ENCODE assay signal across 1 cellular context in the genomic region with DNA sequence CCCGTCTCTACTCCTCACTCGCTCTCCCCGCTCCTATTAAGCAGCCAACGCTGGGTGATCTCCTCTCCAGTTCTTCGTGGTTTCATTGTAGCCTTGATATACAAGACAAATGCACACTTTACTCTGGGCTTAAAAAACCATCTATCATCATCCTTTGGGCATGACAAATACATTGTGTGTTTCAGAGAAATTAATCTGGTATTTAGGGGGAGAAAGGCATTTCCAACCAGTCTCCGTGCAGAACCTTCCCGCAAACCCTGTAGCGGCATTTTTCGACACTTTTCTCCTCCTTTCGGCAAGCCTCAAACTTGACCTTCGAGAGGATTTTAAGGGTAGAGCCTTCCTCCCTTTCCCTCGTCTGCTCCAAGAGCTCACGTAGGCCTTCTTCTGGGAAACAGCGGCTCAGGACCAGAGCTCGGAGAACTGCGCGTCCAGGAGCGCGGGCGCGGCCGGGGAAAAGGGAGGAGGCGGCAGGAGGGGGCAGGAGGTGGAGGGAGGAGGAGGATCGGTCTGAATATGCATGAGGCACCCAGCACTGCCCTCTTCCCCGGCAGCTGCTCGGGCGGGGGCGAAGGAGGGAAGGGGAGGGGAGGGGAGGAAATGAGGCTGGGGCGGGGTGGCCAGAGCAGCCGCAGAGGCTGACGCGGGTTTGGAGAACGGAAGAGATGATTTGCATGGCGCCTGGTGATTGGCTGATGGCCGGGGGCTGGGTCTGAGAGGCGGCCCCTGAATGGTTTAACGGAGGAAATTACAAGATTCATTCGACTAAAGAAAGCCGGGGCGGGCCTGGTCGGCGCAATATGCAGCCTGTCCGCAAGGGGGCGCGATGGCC.
TF ChIP-seq lines count a peak whose summit lies in the region.

No MANE protein-coding gene starts in this region.

TF ChIP-seq in HepG2, 621 proteins besides CTCF, POLR2A, EP300 and RAD21 (continued from another document and continues in another):
- TF ChIP-seq MXI1 (IDR thresholded peaks at IDR 0.05; ENCODE audit: borderline replicate concordance, low read depth, low read length) = no peak
- no peak for TF ChIP-seq ZNF564 (CRISPR knock-in tag; IDR thresholded peaks at IDR 0.05)
- no peak for TF ChIP-seq AKAP8 (CRISPR knock-in tag; IDR thresholded peaks at IDR 0.05)
- no peak for TF ChIP-seq ZZZ3 (CRISPR knock-in tag; IDR thresholded peaks at IDR 0.05; ENCODE audit: borderline replicate concordance)
- TF ChIP-seq CCDC6 (CRISPR knock-in tag; IDR thresholded peaks at IDR 0.05) = no peak
- TF ChIP-seq ZNF282 (IDR thresholded peaks at IDR 0.05; ENCODE audit: partially characterized antibody) = no peak
- TF ChIP-seq, protein P1, sequence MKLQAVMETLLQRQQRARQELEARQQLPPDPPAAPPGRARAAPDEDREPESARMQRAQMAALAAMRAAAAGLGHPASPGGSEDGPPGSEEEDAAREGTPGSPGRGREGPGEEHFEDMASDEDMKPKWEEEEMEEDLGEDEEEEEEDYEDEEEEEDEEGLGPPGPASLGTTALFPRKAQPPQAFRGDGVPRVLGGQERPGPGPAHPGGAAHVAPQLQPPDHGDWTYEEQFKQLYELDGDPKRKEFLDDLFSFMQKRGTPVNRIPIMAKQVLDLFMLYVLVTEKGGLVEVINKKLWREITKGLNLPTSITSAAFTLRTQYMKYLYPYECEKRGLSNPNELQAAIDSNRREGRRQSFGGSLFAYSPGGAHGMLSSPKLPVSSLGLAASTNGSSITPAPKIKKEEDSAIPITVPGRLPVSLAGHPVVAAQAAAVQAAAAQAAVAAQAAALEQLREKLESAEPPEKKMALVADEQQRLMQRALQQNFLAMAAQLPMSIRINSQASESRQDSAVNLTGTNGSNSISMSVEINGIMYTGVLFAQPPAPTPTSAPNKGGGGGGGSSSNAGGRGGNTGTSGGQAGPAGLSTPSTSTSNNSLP (IDR thresholded peaks at IDR 0.05; ENCODE audit: low read depth, low read length) = no peak
- TF ChIP-seq, protein P2, sequence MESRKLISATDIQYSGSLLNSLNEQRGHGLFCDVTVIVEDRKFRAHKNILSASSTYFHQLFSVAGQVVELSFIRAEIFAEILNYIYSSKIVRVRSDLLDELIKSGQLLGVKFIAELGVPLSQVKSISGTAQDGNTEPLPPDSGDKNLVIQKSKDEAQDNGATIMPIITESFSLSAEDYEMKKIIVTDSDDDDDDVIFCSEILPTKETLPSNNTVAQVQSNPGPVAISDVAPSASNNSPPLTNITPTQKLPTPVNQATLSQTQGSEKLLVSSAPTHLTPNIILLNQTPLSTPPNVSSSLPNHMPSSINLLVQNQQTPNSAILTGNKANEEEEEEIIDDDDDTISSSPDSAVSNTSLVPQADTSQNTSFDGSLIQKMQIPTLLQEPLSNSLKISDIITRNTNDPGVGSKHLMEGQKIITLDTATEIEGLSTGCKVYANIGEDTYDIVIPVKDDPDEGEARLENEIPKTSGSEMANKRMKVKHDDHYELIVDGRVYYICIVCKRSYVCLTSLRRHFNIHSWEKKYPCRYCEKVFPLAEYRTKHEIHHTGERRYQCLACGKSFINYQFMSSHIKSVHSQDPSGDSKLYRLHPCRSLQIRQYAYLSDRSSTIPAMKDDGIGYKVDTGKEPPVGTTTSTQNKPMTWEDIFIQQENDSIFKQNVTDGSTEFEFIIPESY (CRISPR knock-in tag; IDR thresholded peaks at IDR 0.05) = no peak
- TF ChIP-seq, protein P3, sequence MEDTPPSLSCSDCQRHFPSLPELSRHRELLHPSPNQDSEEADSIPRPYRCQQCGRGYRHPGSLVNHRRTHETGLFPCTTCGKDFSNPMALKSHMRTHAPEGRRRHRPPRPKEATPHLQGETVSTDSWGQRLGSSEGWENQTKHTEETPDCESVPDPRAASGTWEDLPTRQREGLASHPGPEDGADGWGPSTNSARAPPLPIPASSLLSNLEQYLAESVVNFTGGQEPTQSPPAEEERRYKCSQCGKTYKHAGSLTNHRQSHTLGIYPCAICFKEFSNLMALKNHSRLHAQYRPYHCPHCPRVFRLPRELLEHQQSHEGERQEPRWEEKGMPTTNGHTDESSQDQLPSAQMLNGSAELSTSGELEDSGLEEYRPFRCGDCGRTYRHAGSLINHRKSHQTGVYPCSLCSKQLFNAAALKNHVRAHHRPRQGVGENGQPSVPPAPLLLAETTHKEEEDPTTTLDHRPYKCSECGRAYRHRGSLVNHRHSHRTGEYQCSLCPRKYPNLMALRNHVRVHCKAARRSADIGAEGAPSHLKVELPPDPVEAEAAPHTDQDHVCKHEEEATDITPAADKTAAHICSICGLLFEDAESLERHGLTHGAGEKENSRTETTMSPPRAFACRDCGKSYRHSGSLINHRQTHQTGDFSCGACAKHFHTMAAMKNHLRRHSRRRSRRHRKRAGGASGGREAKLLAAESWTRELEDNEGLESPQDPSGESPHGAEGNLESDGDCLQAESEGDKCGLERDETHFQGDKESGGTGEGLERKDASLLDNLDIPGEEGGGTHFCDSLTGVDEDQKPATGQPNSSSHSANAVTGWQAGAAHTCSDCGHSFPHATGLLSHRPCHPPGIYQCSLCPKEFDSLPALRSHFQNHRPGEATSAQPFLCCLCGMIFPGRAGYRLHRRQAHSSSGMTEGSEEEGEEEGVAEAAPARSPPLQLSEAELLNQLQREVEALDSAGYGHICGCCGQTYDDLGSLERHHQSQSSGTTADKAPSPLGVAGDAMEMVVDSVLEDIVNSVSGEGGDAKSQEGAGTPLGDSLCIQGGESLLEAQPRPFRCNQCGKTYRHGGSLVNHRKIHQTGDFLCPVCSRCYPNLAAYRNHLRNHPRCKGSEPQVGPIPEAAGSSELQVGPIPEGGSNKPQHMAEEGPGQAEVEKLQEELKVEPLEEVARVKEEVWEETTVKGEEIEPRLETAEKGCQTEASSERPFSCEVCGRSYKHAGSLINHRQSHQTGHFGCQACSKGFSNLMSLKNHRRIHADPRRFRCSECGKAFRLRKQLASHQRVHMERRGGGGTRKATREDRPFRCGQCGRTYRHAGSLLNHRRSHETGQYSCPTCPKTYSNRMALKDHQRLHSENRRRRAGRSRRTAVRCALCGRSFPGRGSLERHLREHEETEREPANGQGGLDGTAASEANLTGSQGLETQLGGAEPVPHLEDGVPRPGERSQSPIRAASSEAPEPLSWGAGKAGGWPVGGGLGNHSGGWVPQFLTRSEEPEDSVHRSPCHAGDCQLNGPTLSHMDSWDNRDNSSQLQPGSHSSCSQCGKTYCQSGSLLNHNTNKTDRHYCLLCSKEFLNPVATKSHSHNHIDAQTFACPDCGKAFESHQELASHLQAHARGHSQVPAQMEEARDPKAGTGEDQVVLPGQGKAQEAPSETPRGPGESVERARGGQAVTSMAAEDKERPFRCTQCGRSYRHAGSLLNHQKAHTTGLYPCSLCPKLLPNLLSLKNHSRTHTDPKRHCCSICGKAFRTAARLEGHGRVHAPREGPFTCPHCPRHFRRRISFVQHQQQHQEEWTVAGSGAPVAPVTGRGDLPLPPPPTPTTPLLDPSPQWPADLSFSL (CRISPR knock-in tag; IDR thresholded peaks at IDR 0.05) = no peak
- no peak for TF ChIP-seq ZNF577 (CRISPR knock-in tag; IDR thresholded peaks at IDR 0.05; ENCODE audit: borderline replicate concordance, low read depth)
- TF ChIP-seq, protein P4, sequence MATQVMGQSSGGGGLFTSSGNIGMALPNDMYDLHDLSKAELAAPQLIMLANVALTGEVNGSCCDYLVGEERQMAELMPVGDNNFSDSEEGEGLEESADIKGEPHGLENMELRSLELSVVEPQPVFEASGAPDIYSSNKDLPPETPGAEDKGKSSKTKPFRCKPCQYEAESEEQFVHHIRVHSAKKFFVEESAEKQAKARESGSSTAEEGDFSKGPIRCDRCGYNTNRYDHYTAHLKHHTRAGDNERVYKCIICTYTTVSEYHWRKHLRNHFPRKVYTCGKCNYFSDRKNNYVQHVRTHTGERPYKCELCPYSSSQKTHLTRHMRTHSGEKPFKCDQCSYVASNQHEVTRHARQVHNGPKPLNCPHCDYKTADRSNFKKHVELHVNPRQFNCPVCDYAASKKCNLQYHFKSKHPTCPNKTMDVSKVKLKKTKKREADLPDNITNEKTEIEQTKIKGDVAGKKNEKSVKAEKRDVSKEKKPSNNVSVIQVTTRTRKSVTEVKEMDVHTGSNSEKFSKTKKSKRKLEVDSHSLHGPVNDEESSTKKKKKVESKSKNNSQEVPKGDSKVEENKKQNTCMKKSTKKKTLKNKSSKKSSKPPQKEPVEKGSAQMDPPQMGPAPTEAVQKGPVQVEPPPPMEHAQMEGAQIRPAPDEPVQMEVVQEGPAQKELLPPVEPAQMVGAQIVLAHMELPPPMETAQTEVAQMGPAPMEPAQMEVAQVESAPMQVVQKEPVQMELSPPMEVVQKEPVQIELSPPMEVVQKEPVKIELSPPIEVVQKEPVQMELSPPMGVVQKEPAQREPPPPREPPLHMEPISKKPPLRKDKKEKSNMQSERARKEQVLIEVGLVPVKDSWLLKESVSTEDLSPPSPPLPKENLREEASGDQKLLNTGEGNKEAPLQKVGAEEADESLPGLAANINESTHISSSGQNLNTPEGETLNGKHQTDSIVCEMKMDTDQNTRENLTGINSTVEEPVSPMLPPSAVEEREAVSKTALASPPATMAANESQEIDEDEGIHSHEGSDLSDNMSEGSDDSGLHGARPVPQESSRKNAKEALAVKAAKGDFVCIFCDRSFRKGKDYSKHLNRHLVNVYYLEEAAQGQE (IDR thresholded peaks at IDR 0.05; ENCODE audit: borderline replicate concordance in 1 of 2, low read depth in 1 of 2, low read length in 2 of 2) = no peak
- no peak for TF ChIP-seq ARHGAP35 (CRISPR knock-in tag; IDR thresholded peaks at IDR 0.05; ENCODE audit: borderline replicate concordance)
- no peak for TF ChIP-seq ZNF430 (CRISPR knock-in tag; IDR thresholded peaks at IDR 0.05)
- TF ChIP-seq SRF (IDR thresholded peaks at IDR 0.05; ENCODE audit: low read depth, low read length) = no peak
- TF ChIP-seq TP53 (CRISPR knock-in tag; conservative IDR thresholded peaks at IDR 0.05) = no peak
- TF ChIP-seq ELF3 (CRISPR knock-in tag; IDR thresholded peaks at IDR 0.05) = no peak
- peak; percentile 58; the same call in 1 of the 2 replicates for TF ChIP-seq ZNF605 (CRISPR knock-in tag; IDR thresholded peaks at IDR 0.05)
- no peak for TF ChIP-seq MAFG (CRISPR knock-in tag; IDR thresholded peaks at IDR 0.05)
- TF ChIP-seq, protein P5, sequence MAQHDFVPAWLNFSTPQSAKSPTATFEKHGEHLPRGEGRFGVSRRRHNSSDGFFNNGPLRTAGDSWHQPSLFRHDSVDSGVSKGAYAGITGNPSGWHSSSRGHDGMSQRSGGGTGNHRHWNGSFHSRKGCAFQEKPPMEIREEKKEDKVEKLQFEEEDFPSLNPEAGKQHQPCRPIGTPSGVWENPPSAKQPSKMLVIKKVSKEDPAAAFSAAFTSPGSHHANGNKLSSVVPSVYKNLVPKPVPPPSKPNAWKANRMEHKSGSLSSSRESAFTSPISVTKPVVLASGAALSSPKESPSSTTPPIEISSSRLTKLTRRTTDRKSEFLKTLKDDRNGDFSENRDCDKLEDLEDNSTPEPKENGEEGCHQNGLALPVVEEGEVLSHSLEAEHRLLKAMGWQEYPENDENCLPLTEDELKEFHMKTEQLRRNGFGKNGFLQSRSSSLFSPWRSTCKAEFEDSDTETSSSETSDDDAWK (CRISPR knock-in tag; IDR thresholded peaks at IDR 0.05) = no peak
- no peak for TF ChIP-seq GZF1 (CRISPR knock-in tag; IDR thresholded peaks at IDR 0.05)
- no peak for TF ChIP-seq ZNF333 (CRISPR knock-in tag; IDR thresholded peaks at IDR 0.05; ENCODE audit: borderline replicate concordance)
- no peak for TF ChIP-seq ZNF672 (CRISPR knock-in tag; IDR thresholded peaks at IDR 0.05)
- TF ChIP-seq FIP1L1 (IDR thresholded peaks at IDR 0.05; ENCODE audit: borderline replicate concordance, insufficient read depth, low read depth, low read length) = no peak
- no peak for TF ChIP-seq ATM (IDR thresholded peaks at IDR 0.05; ENCODE audit: borderline replicate concordance)
- no peak for TF ChIP-seq ATF7-NPFF (CRISPR knock-in tag; IDR thresholded peaks at IDR 0.05; ENCODE audit: low read depth)
- no peak for TF ChIP-seq TCF12 (IDR thresholded peaks at IDR 0.05)
- no peak for TF ChIP-seq TCF12 (CRISPR knock-in tag; IDR thresholded peaks at IDR 0.05)
- no peak for TF ChIP-seq DPF2 (CRISPR knock-in tag; IDR thresholded peaks at IDR 0.05; ENCODE audit: borderline replicate concordance, low read depth)
- no peak for TF ChIP-seq ZFP36L2 (CRISPR knock-in tag; IDR thresholded peaks at IDR 0.05)
- TF ChIP-seq, protein P6, sequence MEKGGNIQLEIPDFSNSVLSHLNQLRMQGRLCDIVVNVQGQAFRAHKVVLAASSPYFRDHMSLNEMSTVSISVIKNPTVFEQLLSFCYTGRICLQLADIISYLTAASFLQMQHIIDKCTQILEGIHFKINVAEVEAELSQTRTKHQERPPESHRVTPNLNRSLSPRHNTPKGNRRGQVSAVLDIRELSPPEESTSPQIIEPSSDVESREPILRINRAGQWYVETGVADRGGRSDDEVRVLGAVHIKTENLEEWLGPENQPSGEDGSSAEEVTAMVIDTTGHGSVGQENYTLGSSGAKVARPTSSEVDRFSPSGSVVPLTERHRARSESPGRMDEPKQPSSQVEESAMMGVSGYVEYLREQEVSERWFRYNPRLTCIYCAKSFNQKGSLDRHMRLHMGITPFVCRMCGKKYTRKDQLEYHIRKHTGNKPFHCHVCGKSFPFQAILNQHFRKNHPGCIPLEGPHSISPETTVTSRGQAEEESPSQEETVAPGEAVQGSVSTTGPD (CRISPR knock-in tag; IDR thresholded peaks at IDR 0.05) = no peak
- TF ChIP-seq CBX1 (IDR thresholded peaks at IDR 0.05; ENCODE audit: low read depth) = no peak
- TF ChIP-seq, protein P7, sequence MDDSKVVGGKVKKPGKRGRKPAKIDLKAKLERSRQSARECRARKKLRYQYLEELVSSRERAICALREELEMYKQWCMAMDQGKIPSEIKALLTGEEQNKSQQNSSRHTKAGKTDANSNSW (CRISPR knock-in tag; IDR thresholded peaks at IDR 0.05; ENCODE audit: borderline replicate concordance) = no peak
- TF ChIP-seq, protein P8, sequence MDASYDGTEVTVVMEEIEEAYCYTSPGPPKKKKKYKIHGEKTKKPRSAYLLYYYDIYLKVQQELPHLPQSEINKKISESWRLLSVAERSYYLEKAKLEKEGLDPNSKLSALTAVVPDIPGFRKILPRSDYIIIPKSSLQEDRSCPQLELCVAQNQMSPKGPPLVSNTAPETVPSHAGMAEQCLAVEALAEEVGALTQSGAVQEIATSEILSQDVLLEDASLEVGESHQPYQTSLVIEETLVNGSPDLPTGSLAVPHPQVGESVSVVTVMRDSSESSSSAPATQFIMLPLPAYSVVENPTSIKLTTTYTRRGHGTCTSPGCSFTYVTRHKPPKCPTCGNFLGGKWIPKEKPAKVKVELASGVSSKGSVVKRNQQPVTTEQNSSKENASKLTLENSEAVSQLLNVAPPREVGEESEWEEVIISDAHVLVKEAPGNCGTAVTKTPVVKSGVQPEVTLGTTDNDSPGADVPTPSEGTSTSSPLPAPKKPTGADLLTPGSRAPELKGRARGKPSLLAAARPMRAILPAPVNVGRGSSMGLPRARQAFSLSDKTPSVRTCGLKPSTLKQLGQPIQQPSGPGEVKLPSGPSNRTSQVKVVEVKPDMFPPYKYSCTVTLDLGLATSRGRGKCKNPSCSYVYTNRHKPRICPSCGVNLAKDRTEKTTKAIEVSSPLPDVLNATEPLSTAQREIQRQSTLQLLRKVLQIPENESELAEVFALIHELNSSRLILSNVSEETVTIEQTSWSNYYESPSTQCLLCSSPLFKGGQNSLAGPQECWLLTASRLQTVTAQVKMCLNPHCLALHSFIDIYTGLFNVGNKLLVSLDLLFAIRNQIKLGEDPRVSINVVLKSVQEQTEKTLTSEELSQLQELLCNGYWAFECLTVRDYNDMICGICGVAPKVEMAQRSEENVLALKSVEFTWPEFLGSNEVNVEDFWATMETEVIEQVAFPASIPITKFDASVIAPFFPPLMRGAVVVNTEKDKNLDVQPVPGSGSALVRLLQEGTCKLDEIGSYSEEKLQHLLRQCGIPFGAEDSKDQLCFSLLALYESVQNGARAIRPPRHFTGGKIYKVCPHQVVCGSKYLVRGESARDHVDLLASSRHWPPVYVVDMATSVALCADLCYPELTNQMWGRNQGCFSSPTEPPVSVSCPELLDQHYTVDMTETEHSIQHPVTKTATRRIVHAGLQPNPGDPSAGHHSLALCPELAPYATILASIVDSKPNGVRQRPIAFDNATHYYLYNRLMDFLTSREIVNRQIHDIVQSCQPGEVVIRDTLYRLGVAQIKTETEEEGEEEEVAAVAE (CRISPR knock-in tag; IDR thresholded peaks at IDR 0.05; ENCODE audit: borderline replicate concordance) = peak; percentile 36; the same call in 1 of the 2 replicates
- TF ChIP-seq ZNF678 (CRISPR knock-in tag; IDR thresholded peaks at IDR 0.05) = no peak
